Comparison of ENCODE assay signal across 7 cellular contexts in the genomic region with DNA sequence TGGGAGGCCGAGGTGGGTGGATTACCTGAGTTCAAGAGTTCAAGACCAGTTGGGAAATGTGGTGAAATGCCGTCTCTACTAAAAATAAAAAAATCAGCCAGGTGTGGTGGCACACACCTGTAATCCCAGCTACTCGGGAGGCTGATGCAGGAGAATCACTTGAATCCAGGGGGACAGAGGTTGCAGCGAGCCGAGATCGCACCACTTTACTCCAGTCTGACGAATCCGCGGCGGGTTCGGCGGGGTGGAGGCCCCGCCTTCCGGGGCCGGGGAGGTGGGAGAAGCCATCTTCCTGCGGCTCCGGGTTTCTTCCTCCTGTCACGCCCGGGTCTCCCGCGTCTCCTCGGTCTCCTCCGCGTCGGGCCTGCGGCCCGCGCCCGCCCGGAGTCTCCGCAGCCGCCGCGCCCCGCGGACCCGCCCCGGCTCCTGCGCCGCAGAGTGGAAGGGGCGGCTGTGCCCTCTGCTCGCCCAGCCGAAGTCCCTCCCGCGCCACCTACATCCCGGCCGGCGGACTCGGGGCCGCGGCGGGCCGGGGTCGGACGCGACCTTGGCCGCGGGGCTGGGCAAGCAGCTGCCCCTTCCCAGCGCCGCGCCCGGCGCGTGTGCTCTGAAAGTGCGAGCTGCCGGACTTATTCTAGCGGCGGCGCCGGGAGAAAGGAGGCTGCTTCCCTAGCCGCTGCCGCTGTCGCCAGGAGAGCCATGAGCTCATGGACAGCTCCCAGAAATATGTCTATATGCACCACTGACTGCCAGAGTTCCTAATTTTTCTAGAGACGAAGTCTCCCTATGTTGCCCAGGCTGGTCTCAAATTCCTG.
A peak's percentile ranks its signal among the peaks of the same experiment; 100 is the strongest.
DNase-seq lines count a peak whose midpoint lies in the region; ATAC-seq and TF ChIP-seq lines count a peak whose summit lies in the region.
"Not testable (repeated sequence)": the region's sequence is repeated elsewhere in the genome, so short reads cannot be mapped to it uniquely, and the experiment has no call there.

No MANE protein-coding gene starts in this region.

- peak; percentile 47 for ATAC-seq in GM18909 (IDR thresholded peaks at IDR 0.05; ENCODE audit: poor library complexity, unreplicated experiment)

- H3K27me3 Mint-ChIP-seq in brain, result peaks cover 27% of the 10 kb centered on the region
- H3K27me3 Mint-ChIP-seq in glutamatergic neuron (ENCODE audit: unreplicated experiment), result not testable (repeated sequence)

- H3K36me3 ChIP-seq in PC-9 (ENCODE audit: low read depth), result not testable (repeated sequence)

- not testable (repeated sequence) for H3K27ac Mint-ChIP-seq in brain; glutamatergic neuron (ENCODE audit: unreplicated experiment)

- peak overlapping the region; percentile 55 for H3K4me2 ChIP-seq in PC-9

- DNase-seq in PC-9 (peak in 1 of 2 experiments; percentile 25), glutamatergic neuron (peak; percentile 44), myocyte (ENCODE audit: low read depth) (peak; percentile 14)
- DNase-seq in activated CD8-positive, alpha-beta memory T cell treated with anti-CD3 and anti-CD28 coated beads, Interleukin-2, amount 50 U/mL, for 4 hours, result peak; percentile 45
- DNase-seq in stimulated activated CD4-positive, alpha-beta T cell treated with anti-CD3 and anti-CD28 coated beads, Interleukin-2, amount 100 ng/mL, for 24 hours, result peak; percentile 48 to 52

- CTCF ChIA-PET in PC-9 (lab: Charles Lee), result not testable (repeated sequence)

- POLR2A ChIA-PET in PC-9 (lab: Charles Lee; ENCODE audit: unreplicated experiment), result not testable (repeated sequence)

- not testable (repeated sequence) for H4K20me1 ChIP-seq in PC-9 (ENCODE audit: insufficient read depth)

- not testable (repeated sequence) for TF ChIP-seq CTCF in PC-9 (conservative IDR thresholded peaks at IDR 0.05); brain (conservative IDR thresholded peaks at IDR 0.05); glutamatergic neuron (IDR thresholded peaks at IDR 0.05; ENCODE audit: partially characterized antibody, unreplicated experiment)

- intact Hi-C loops in PC-9 (cut with micrococcal nuclease; ENCODE audit: unreplicated experiment), result not testable (repeated sequence)

- H3K36me3 Mint-ChIP-seq in brain; glutamatergic neuron (ENCODE audit: unreplicated experiment): not testable (repeated sequence)

- not testable (repeated sequence) for H3K4me1 ChIP-seq in PC-9 (replicated peaks; ENCODE audit: insufficient read depth)

- H3F3A ChIP-seq in PC-9 (ENCODE audit: insufficient read depth, low read depth), result not testable (repeated sequence)

- peak overlapping the region; percentile 73; the same call in 1 of the 2 replicates for H2AFZ ChIP-seq in PC-9

- peak overlapping the region; percentile 44; the same call in 1 of the 2 replicates for H3K4me3 ChIP-seq in PC-9

- not testable (repeated sequence) for H3K9me2 ChIP-seq in PC-9 (ENCODE audit: insufficient read depth)

- H3K4me3 Mint-ChIP-seq in brain, result peak overlapping the region; percentile 81 to 85 (median 82)
- peak overlapping the region; percentile 79 for H3K4me3 Mint-ChIP-seq in glutamatergic neuron (ENCODE audit: unreplicated experiment)

- peaks cover 18% of the 10 kb centered on the region for H3K27me3 ChIP-seq in PC-9 (ENCODE audit: insufficient read depth, low read depth)

- not testable (repeated sequence) for BruUV-seq in PC-9 (replicated peaks; lab: Mats Ljungman, UMichigan)

- H3K27ac ChIP-seq in PC-9, result not testable (repeated sequence)

- not testable (repeated sequence) for H3K9me3 ChIP-seq in PC-9 (ENCODE audit: insufficient read depth, low read depth)

- not testable (repeated sequence) for H3K9me3 Mint-ChIP-seq in brain; glutamatergic neuron (ENCODE audit: unreplicated experiment)

- not testable (repeated sequence) for H3K4me1 Mint-ChIP-seq in brain; glutamatergic neuron (ENCODE audit: low read depth, unreplicated experiment)

- not testable (repeated sequence) for H3K79me2 ChIP-seq in PC-9 (ENCODE audit: low read depth)
